In genomic region chr7:138663741-138664710, GRCh38 we compare ENCODE assay signal across 9 cellular contexts. TPM values are rescaled to one million over a fixed set of nuclear protein-coding genes. Genes with fewer than 3 reads are reported as not detected.
A peak's percentile ranks its signal among the peaks of the same experiment; 100 is the strongest.
DNase-seq lines count a peak whose midpoint lies in the region; ATAC-seq, FAIRE-seq and TF ChIP-seq lines count a peak whose summit lies in the region.
"Had no signal": no experiment of that assay in that cellular context is flagged by ENCODE, and none has a peak within 500 bp of the region (broad histone marks: within the 10 kb centered on the region; RNA-seq: fewer than 3 reads in every experiment).

No MANE protein-coding gene starts in this region.

- peak overlapping the region; percentile 100 for H4K91ac ChIP-seq in trophoblast cell (ENCODE audit: low read depth, low read length)

- peak overlapping the region; percentile 54 for H3K4me2 ChIP-seq in trophoblast cell (ENCODE audit: low read length)

- peaks cover 63% of the 10 kb centered on the region for H3K79me1 ChIP-seq in trophoblast cell (ENCODE audit: low read length)

- H3K79me2 ChIP-seq in trophoblast cell (ENCODE audit: control insufficient read depth, insufficient read depth, low read length, poor library complexity) = peaks cover 14% of the 10 kb centered on the region

- peak overlapping the region; percentile 96 for H4K8ac ChIP-seq in trophoblast cell (ENCODE audit: low read depth, low read length)

- peaks cover 31 to 37% of the 10 kb centered on the region in 2 experiments for H3K4me1 ChIP-seq in trophoblast cell (ENCODE audit: control insufficient read depth in 1 of 2, insufficient read depth in 2 of 2, low read length in 2 of 2)

- H2AK5ac ChIP-seq in trophoblast cell (ENCODE audit: low read length) = peak overlapping the region; percentile 97

- FAIRE-seq in D721Med (lab: Jason Lieb, UNC) = no peak
- FAIRE-seq: A204.1 had no signal

- peak; percentile 60 for DNase-seq in DMS53 (lab: John Stamatoyannopoulos, UW)
- no peak for DNase-seq in DMS53 treated with DMSO at 0.1 percent for 48 hours (lab: John Stamatoyannopoulos, UW; ENCODE audit: unreplicated experiment)
- DNase-seq in foreskin melanocyte = peak; percentile 24
- peak; percentile 84 to 94 for DNase-seq in trophoblast cell
- no peak for DNase-seq in D721Med (ENCODE audit: insufficient read length, low spot score)

- H2BK12ac ChIP-seq in trophoblast cell (ENCODE audit: low read length) = peak overlapping the region; percentile 92

- peak overlapping the region; percentile 82 for H3K23ac ChIP-seq in trophoblast cell (ENCODE audit: low read length)

- peaks cover 8% of the 10 kb centered on the region for H3K9me3 ChIP-seq in trophoblast cell (ENCODE audit: insufficient read depth, low read depth, low read length)

- H3K27ac ChIP-seq in trophoblast cell (ENCODE audit: low read depth, low read length) = peak overlapping the region; percentile 100

- no peaks in the 10 kb centered on the region for H3K36me3 ChIP-seq in trophoblast cell (ENCODE audit: control insufficient read depth in 1 of 2, insufficient read depth in 2 of 2, low read length in 2 of 2)

- H3K4me3 ChIP-seq in WI38 (ENCODE audit: low read depth, low read length) (peak overlapping the region; percentile 26), trophoblast cell (ENCODE audit: low read depth, low read length) (no peak overlapping the region)

- no peak for ATAC-seq in HG03439 (IDR thresholded peaks at IDR 0.05; ENCODE audit: unreplicated experiment)
- ATAC-seq in HG03175 (IDR thresholded peaks at IDR 0.05; ENCODE audit: unreplicated experiment) = no peak

- H3K4ac ChIP-seq in trophoblast cell (ENCODE audit: low read depth, low read length) = peak overlapping the region; percentile 90

- peak overlapping the region; percentile 95 for H3K18ac ChIP-seq in trophoblast cell (ENCODE audit: low read length)

- no CpG with 5 or more reads among the region's 59 CpGs for WGBS in trophoblast cell (ENCODE audit: extremely low coverage, insufficient coverage, insufficient read length)

- TF ChIP-seq CTCF in WI38 (IDR thresholded peaks at IDR 0.05; ENCODE audit: low read depth, low read length) (no peak), D721Med (IDR thresholded peaks at IDR 0.05; ENCODE audit: insufficient read depth, missing control alignments) (no peak)

- H3K9ac ChIP-seq in trophoblast cell (ENCODE audit: low read length) = peak overlapping the region; percentile 78

- peak overlapping the region; percentile 99 for H2BK5ac ChIP-seq in trophoblast cell (ENCODE audit: low read depth, low read length, poor library complexity)

- peak overlapping the region; percentile 79 for H4K12ac ChIP-seq in trophoblast cell (ENCODE audit: low read depth, low read length)

- H2AFZ ChIP-seq in trophoblast cell (ENCODE audit: insufficient read depth, low read length, poor library complexity) = peak overlapping the region; percentile 94

- H2BK120ac ChIP-seq in trophoblast cell (ENCODE audit: insufficient read depth, low read length, poor library complexity) = peak overlapping the region; percentile 99

- H3K27me3 ChIP-seq in trophoblast cell (ENCODE audit: insufficient read depth, low read length) = no peaks in the 10 kb centered on the region

- H3K14ac ChIP-seq in trophoblast cell (ENCODE audit: low read length) = peak overlapping the region; percentile 98

RNA-seq across cellular contexts. Expression of gene SVOPL, which starts 37.1 kb away (rescaled TPM):
- polyA plus RNA-seq in trophoblast cell (2013) = 1.1 and 1.4 TPM in 2 replicates

Comparison
In these comparisons a context has a peak if more than half of its experiments do, and no peak if none do; other contexts are left out.
1. DNase-seq: peak in DMS53 (single experiment), foreskin melanocyte (single experiment) and trophoblast cell (2 of 2); none in DMS53 treated with DMSO at 0.1 percent for 48 hours (single experiment) and D721Med (single experiment).